1 cellular context compared by ENCODE assay signal in the genomic region with DNA sequence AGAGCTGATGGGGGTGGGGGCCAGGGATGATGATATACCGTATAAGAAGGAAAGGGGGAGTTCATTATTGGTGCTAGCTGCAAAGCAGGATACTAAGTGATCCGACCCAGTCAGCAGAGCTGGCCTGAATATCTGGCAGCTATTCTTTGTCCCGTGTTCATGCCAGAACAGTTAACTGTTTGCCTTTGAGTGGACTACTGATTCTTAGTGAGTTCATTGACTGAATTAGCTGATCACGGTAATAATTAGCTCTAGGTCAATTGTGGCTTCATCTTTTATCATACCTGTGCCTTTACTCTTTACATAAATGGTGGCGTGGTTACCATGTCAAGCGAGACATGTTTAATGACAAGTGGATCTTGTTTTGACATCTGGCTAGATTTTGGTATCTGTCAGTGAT.
TF ChIP-seq lines count a peak whose summit lies in the region.

No MANE protein-coding gene starts in this region.

TF ChIP-seq in IMR-90, 13 proteins besides CTCF, POLR2A, EP300 and RAD21:
- TF ChIP-seq MAZ (IDR thresholded peaks at IDR 0.05; ENCODE audit: borderline replicate concordance, low read depth, low read length) (no peak), CEBPB (IDR thresholded peaks at IDR 0.05; ENCODE audit: low read depth, low read length) (no peak), ELK1 (IDR thresholded peaks at IDR 0.05; ENCODE audit: borderline replicate concordance, low read depth, low read length) (no peak), USF2 (IDR thresholded peaks at IDR 0.05; ENCODE audit: low read depth, low read length) (no peak), BHLHE40 (IDR thresholded peaks at IDR 0.05; ENCODE audit: low read depth, low read length) (no peak), RFX5 (IDR thresholded peaks at IDR 0.05; ENCODE audit: low read depth, low read length) (no peak), MAFK (IDR thresholded peaks at IDR 0.05; ENCODE audit: low read depth, low read length) (no peak), RCOR1 (IDR thresholded peaks at IDR 0.05; ENCODE audit: insufficient replicate concordance, low read length) (no peak), FOS (IDR thresholded peaks at IDR 0.05; ENCODE audit: low read depth, low read length) (no peak), NFE2L2 (IDR thresholded peaks at IDR 0.05; ENCODE audit: low read depth, low read length) (no peak), SMC3 (IDR thresholded peaks at IDR 0.05; ENCODE audit: low read depth, low read length) (no peak), MXI1 (IDR thresholded peaks at IDR 0.05; ENCODE audit: borderline replicate concordance, low read depth, low read length) (no peak), CHD1 (IDR thresholded peaks at IDR 0.05; ENCODE audit: low read depth, low read length) (no peak)
TF ChIP-seq in IMR-90: peak in this region for 0.
